In the genomic region with DNA sequence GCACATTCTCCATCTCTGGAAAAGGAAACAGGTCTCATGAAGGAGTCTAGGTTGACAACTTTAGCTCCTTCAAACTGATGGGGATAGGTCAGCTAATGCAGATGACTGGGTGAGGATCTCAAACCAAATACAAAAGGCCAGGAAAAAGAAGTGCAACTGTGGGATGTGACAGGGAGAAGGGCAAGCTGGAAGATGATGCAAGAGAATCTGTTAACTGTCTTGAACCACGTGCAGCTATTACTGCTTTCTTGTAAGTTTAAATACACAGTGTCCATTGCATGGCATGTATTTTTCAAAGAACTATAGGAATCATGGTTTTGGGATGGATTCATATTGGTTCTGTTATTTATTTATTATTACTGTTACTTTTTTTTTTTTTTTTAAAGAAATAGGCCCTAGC, we compare ENCODE assay signal across 2 cellular contexts.
A peak's percentile ranks its signal among the peaks of the same experiment; 100 is the strongest.
TF ChIP-seq lines count a peak whose summit lies in the region.

No MANE protein-coding gene starts in this region.

TF ChIP-seq in IMR-90, 13 proteins besides CTCF, POLR2A, EP300 and RAD21:
- TF ChIP-seq CEBPB (IDR thresholded peaks at IDR 0.05; ENCODE audit: low read depth, low read length) (peak; percentile 61), MXI1 (IDR thresholded peaks at IDR 0.05; ENCODE audit: borderline replicate concordance, low read depth, low read length) (no peak)

TF ChIP-seq in K562, 482 proteins besides CTCF, POLR2A, EP300 and RAD21:
- peak; percentile 25; the same call in 1 of the 2 replicates for TF ChIP-seq CEBPG (CRISPR knock-in tag; IDR thresholded peaks at IDR 0.05)
- peak; percentile 67 to 76 for TF ChIP-seq CEBPG (tag; conservative IDR thresholded peaks at IDR 0.05 in 1 of 2, IDR thresholded peaks at IDR 0.05 in 1 of 2)
- TF ChIP-seq, protein P1, sequence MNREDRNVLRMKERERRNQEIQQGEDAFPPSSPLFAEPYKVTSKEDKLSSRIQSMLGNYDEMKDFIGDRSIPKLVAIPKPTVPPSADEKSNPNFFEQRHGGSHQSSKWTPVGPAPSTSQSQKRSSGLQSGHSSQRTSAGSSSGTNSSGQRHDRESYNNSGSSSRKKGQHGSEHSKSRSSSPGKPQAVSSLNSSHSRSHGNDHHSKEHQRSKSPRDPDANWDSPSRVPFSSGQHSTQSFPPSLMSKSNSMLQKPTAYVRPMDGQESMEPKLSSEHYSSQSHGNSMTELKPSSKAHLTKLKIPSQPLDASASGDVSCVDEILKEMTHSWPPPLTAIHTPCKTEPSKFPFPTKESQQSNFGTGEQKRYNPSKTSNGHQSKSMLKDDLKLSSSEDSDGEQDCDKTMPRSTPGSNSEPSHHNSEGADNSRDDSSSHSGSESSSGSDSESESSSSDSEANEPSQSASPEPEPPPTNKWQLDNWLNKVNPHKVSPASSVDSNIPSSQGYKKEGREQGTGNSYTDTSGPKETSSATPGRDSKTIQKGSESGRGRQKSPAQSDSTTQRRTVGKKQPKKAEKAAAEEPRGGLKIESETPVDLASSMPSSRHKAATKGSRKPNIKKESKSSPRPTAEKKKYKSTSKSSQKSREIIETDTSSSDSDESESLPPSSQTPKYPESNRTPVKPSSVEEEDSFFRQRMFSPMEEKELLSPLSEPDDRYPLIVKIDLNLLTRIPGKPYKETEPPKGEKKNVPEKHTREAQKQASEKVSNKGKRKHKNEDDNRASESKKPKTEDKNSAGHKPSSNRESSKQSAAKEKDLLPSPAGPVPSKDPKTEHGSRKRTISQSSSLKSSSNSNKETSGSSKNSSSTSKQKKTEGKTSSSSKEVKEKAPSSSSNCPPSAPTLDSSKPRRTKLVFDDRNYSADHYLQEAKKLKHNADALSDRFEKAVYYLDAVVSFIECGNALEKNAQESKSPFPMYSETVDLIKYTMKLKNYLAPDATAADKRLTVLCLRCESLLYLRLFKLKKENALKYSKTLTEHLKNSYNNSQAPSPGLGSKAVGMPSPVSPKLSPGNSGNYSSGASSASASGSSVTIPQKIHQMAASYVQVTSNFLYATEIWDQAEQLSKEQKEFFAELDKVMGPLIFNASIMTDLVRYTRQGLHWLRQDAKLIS (CRISPR knock-in tag; IDR thresholded peaks at IDR 0.05): no peak
- 0 out of 2 replicates have a peak, but pooled peaks have one; percentile 25 for TF ChIP-seq MYC (IDR thresholded peaks at IDR 0.05; ENCODE audit: low read depth, low read length)
- no peak for TF ChIP-seq MYC (CRISPR knock-in tag; IDR thresholded peaks at IDR 0.05; ENCODE audit: borderline replicate concordance, low read depth)
- TF ChIP-seq ATF3 (IDR thresholded peaks at IDR 0.05): peak; percentile 67
- TF ChIP-seq ATF3 (CRISPR knock-in tag; conservative IDR thresholded peaks at IDR 0.05): no peak
